Comparison of ENCODE assay signal across 8 cellular contexts in genomic region chr22:20858615-20859416, GRCh38. TPM values are rescaled to one million over a fixed set of nuclear protein-coding genes. Genes with fewer than 3 reads are reported as not detected.
DNase-seq lines count a peak whose midpoint lies in the region; FAIRE-seq and TF ChIP-seq lines count a peak whose summit lies in the region.

Gene PI4KA (minus strand): TSS chr22:20858811. CDS start chr22:20858725, 86 bp downstream.
Gene SNAP29 (plus strand): TSS chr22:20859007. CDS start chr22:20859111, 104 bp downstream.

- H4K91ac ChIP-seq in neuronal stem cell (ENCODE audit: low read depth, low read length, poor library complexity): no peak within 1 kb of the TSS

- CTCF ChIA-PET in activated naive CD4-positive, alpha-beta T cell treated with anti-CD3 and anti-CD28 coated beads for 36 hours (lab: Charles Lee): no interaction called here

- WGBS in neuronal stem cell (ENCODE audit: extremely low coverage in 2 of 2, insufficient read length in 2 of 2, insufficient replicate concordance in 1 of 2), 2 donors: no CpG with 5 or more reads among the region's 100 CpGs

- no peak within 1 kb of the TSS for H3K4ac ChIP-seq in neuronal stem cell (ENCODE audit: low read length)

- H3K9me3 ChIP-seq in neuronal stem cell (replicated peaks in 1 of 2; ENCODE audit: control insufficient read depth in 2 of 2, insufficient read depth in 1 of 2, low read depth in 1 of 2, low read length in 2 of 2) (no peaks in the 10 kb centered on the region), subcutaneous abdominal adipose tissue (ENCODE audit: control insufficient read depth in 5 of 5, low read length in 5 of 5) (no peaks in the 10 kb centered on the region)

- H3K18ac ChIP-seq in neuronal stem cell (ENCODE audit: low read length): peak within 1 kb of the TSS; percentile 94

- peak within 1 kb of the TSS; percentile 84 for H3K4me3 ChIP-seq in HFF-Myc (replicated peaks; ENCODE audit: low read depth, low read length)
- H3K4me3 ChIP-seq in neuronal stem cell (ENCODE audit: low read length in 2 of 2): peak within 1 kb of the TSS; percentile 53 to 91
- peak within 1 kb of the TSS; percentile 83 to 91 (median 88) for H3K4me3 ChIP-seq in subcutaneous abdominal adipose tissue (ENCODE audit: low read depth in 1 of 5, low read length in 5 of 5)

- no peaks in the 10 kb centered on the region for H3K27me3 Mint-ChIP-seq in activated naive CD4-positive, alpha-beta T cell treated with anti-CD3 and anti-CD28 coated beads for 36 hours (ENCODE audit: low read depth)

- H2AFZ ChIP-seq in neuronal stem cell (ENCODE audit: low read length): peak within 1 kb of the TSS; percentile 97

- H3K4me3 Mint-ChIP-seq in activated naive CD4-positive, alpha-beta T cell treated with anti-CD3 and anti-CD28 coated beads for 36 hours: peak within 1 kb of the TSS; percentile 90

- H3K14ac ChIP-seq in neuronal stem cell (ENCODE audit: low read length): no peak within 1 kb of the TSS

- peak within 1 kb of the TSS; percentile 70 for H2BK5ac ChIP-seq in neuronal stem cell (ENCODE audit: low read length)

- H2AK5ac ChIP-seq in neuronal stem cell (ENCODE audit: low read depth, low read length): peak within 1 kb of the TSS; percentile 10

- H3K27me3 ChIP-seq in neuronal stem cell (ENCODE audit: control insufficient read depth in 3 of 3, insufficient read depth in 3 of 3, low read depth in 1 of 3, low read length in 3 of 3): no peaks in the 10 kb centered on the region
- H3K27me3 ChIP-seq in subcutaneous abdominal adipose tissue (ENCODE audit: control insufficient read depth in 5 of 5, insufficient read depth in 4 of 5, low read length in 5 of 5): no peaks in the 10 kb centered on the region

- peak within 1 kb of the TSS; percentile 81 for H3K4me2 ChIP-seq in neuronal stem cell (ENCODE audit: insufficient read depth, low read length, poor library complexity, severe bottlenecking)

- H2BK120ac ChIP-seq in neuronal stem cell (ENCODE audit: low read depth, low read length): no peak within 1 kb of the TSS

- H3K4me1 ChIP-seq in neuronal stem cell (ENCODE audit: control insufficient read depth in 2 of 2, insufficient read depth in 1 of 2, low read depth in 1 of 2, low read length in 2 of 2): peaks cover 7 to 11% of the 10 kb centered on the region in 2 donors
- H3K4me1 ChIP-seq in subcutaneous abdominal adipose tissue (ENCODE audit: control insufficient read depth in 5 of 5, insufficient read depth in 5 of 5, low read length in 5 of 5): peaks cover 6 to 51% (median 38%) of the 10 kb centered on the region in 5 donors

- H3K36me3 Mint-ChIP-seq in activated naive CD4-positive, alpha-beta T cell treated with anti-CD3 and anti-CD28 coated beads for 36 hours (ENCODE audit: low read depth): peaks cover 8% of the 10 kb centered on the region

- FAIRE-seq in frontal cortex (lab: Jason Lieb, UNC): no peak

- no peak within 1 kb of the TSS for H4K8ac ChIP-seq in neuronal stem cell (ENCODE audit: low read depth, low read length)

- H3K23ac ChIP-seq in neuronal stem cell (ENCODE audit: low read depth, low read length, poor library complexity): peak within 1 kb of the TSS; percentile 100

- H3K36me3 ChIP-seq in neuronal stem cell (replicated peaks in 1 of 2; ENCODE audit: control insufficient read depth in 2 of 2, insufficient read depth in 2 of 2, low read length in 2 of 2): peaks cover 2 to 7% of the 10 kb centered on the region in 2 donors
- peaks cover under 1 to 7% (median 2%) of the 10 kb centered on the region in 5 donors for H3K36me3 ChIP-seq in subcutaneous abdominal adipose tissue (ENCODE audit: control insufficient read depth in 5 of 5, insufficient read depth in 5 of 5, low read length in 5 of 5)

- no peaks in the 10 kb centered on the region for H3K79me1 ChIP-seq in neuronal stem cell (ENCODE audit: low read depth, low read length)

- no peak within 1 kb of the TSS for H2BK12ac ChIP-seq in neuronal stem cell (ENCODE audit: low read length)

- peak within 1 kb of the TSS; percentile 77 for H3K27ac Mint-ChIP-seq in activated naive CD4-positive, alpha-beta T cell treated with anti-CD3 and anti-CD28 coated beads for 36 hours

- intact Hi-C loops in activated naive CD4-positive, alpha-beta T cell treated with anti-CD3 and anti-CD28 coated beads for 36 hours (cut with micrococcal nuclease): loop anchor here (1.0 to 5.0 kb wide), 7 partner anchors 16 to 307 kb away; partner anchors contain the start of genes CRKL, LZTR1 and THAP7

- H3K27ac ChIP-seq in neuronal stem cell (replicated peaks; ENCODE audit: low read length) (peak within 1 kb of the TSS; percentile 85), subcutaneous abdominal adipose tissue (ENCODE audit: low read depth, low read length) (peak within 1 kb of the TSS; percentile 80)

- DNase-seq in GM04503 (ENCODE audit: low read depth) (peak; percentile 80), HFF-Myc (ENCODE audit: extremely low read depth, low read depth) (peak; percentile 91), NAMALWA (ENCODE audit: low spot score) (peak; percentile 98), SK-N-DZ (ENCODE audit: low spot score) (peak; percentile 99), frontal cortex (ENCODE audit: low spot score in 2 of 2) (peak; percentile 98 to 99), neuronal stem cell (ENCODE audit: low spot score) (peak; percentile 96)
- peak; percentile 99 for DNase-seq in activated naive CD4-positive, alpha-beta T cell treated with anti-CD3 and anti-CD28 coated beads for 36 hours

- no peak within 1 kb of the TSS for H2BK15ac ChIP-seq in neuronal stem cell (ENCODE audit: low read length)

- H3K9me3 Mint-ChIP-seq in activated naive CD4-positive, alpha-beta T cell treated with anti-CD3 and anti-CD28 coated beads for 36 hours: no peaks in the 10 kb centered on the region

- no peak for TF ChIP-seq CTCF in HFF-Myc (IDR thresholded peaks at IDR 0.05; ENCODE audit: low read depth, low read length, missing control alignments)

- peaks cover 46% of the 10 kb centered on the region for H3K4me1 Mint-ChIP-seq in activated naive CD4-positive, alpha-beta T cell treated with anti-CD3 and anti-CD28 coated beads for 36 hours (ENCODE audit: low read depth)

- H3K9ac ChIP-seq in neuronal stem cell (ENCODE audit: low read depth, low read length, poor library complexity) (peak within 1 kb of the TSS; percentile 91), subcutaneous abdominal adipose tissue (ENCODE audit: low read length in 5 of 5) (peak within 1 kb of the TSS; percentile 66 to 93 (median 82))

RNA-seq across cellular contexts. Expression of gene PI4KA, which starts in this region (rescaled TPM):
- polyA plus RNA-seq in SK-N-DZ (2014; cell fraction: cytosol; rRNA removed): 30.7 and 35.9 TPM in 2 replicates
- 80.8 and 155 TPM in 2 replicates for polyA plus RNA-seq in SK-N-DZ (2014; cell fraction: nucleus; rRNA removed)
- total RNA-seq in activated naive CD4-positive, alpha-beta T cell treated with anti-CD3 and anti-CD28 coated beads for 36 hours: 10 to 100 TPM; 55.0 to 63.7 TPM
- 67.7 TPM for total RNA-seq in frontal cortex
- 20.2 TPM for polyA plus RNA-seq in neuronal stem cell (2013, experiment 1 of 2)
- 20.8 TPM for polyA plus RNA-seq in neuronal stem cell (2013, experiment 2 of 2)

RNA-seq across cellular contexts. Expression of gene SNAP29, which starts in this region (rescaled TPM):
- 9.4 and 10.3 TPM in 2 replicates for polyA plus RNA-seq in SK-N-DZ (2014; cell fraction: cytosol; rRNA removed)
- 6.2 and 6.6 TPM in 2 replicates for polyA plus RNA-seq in SK-N-DZ (2014; cell fraction: nucleus; rRNA removed)
- 10 to 100 TPM; 22.1 to 24.2 TPM for total RNA-seq in activated naive CD4-positive, alpha-beta T cell treated with anti-CD3 and anti-CD28 coated beads for 36 hours
- total RNA-seq in frontal cortex: 6.5 TPM
- 25.2 TPM for polyA plus RNA-seq in neuronal stem cell (2013, experiment 1 of 2)
- polyA plus RNA-seq in neuronal stem cell (2013, experiment 2 of 2): 23.6 TPM

Comparison
In these comparisons a context has a peak if more than half of its experiments do, and no peak if none do; other contexts are left out.
1. Peak in every context shown above with its lines: DNase-seq, H3K4me3 ChIP-seq and H3K27ac ChIP-seq.